In genomic region chr14:90235179-90235976, GRCh38 we compare ENCODE assay signal across 8 cellular contexts. TPM values are rescaled to one million over a fixed set of nuclear protein-coding genes. Genes with fewer than 3 reads are reported as not detected.
DNase-seq lines count a peak whose midpoint lies in the region; ATAC-seq and TF ChIP-seq lines count a peak whose summit lies in the region.

No MANE protein-coding gene starts in this region.

- no peak for ATAC-seq in HG03196 (IDR thresholded peaks at IDR 0.05; ENCODE audit: unreplicated experiment)

- DNase-seq in DMS 273 treated with DMSO at 0.1 percent for 48 hours (lab: John Stamatoyannopoulos, UW) (peak; percentile 46), H4 (ENCODE audit: low spot score) (peak; percentile 28), NCI-H1694 treated with DMSO at 0.1 percent for 48 hours (lab: John Stamatoyannopoulos, UW) (peak; percentile 81), T-helper 1 cell (peak; percentile 15 to 51 (median 35)), ascending aorta (ENCODE audit: low spot score in 2 of 2) (peak in 1 of 2 donors; percentile 70), hypothalamus (lab: John Stamatoyannopoulos, UW) (peak in 47 of 51 donors; percentile 0 to 75 (median 33))
- peak; percentile 44 to 71 for DNase-seq in stimulated activated CD4-positive, alpha-beta T cell treated with anti-CD3 and anti-CD28 coated beads, Interleukin-12 subunit alpha, Interleukin-12 subunit beta, amount 100 ng/mL, for 24 hours (ENCODE audit: low read depth in 2 of 2)

- no peaks in the 10 kb centered on the region for H3K36me3 ChIP-seq in ascending aorta

- H3K9me3 ChIP-seq in ascending aorta: peaks cover 20 to 25% of the 10 kb centered on the region in 2 donors

- intact Hi-C loops in ascending aorta (cut with DNase I): no loop called here

- H3K27ac ChIP-seq in ascending aorta: no peak overlapping the region

- peak; percentile 52 to 78 (median 69) for TF ChIP-seq CTCF in ascending aorta (IDR thresholded peaks at IDR 0.05)

- H3K27me3 ChIP-seq in ascending aorta: no peaks in the 10 kb centered on the region

- no peaks in the 10 kb centered on the region for H3K4me1 ChIP-seq in ascending aorta

- no peak overlapping the region for H3K4me3 ChIP-seq in ascending aorta

RNA-seq across cellular contexts. Expression of gene PSMC1, which starts 21.0 kb away (rescaled TPM):
- total RNA-seq in H4 (2014; rRNA removed; shearing (Covaris generic)): 335 and 362 TPM in 2 replicates
- total RNA-seq in ascending aorta: 93.2 TPM
